30 cellular contexts compared by ENCODE assay signal in genomic region chr20:47549671-47550070, GRCh38. TPM values are rescaled to one million over a fixed set of nuclear protein-coding genes. Genes with fewer than 3 reads are reported as not detected.
DNase-seq lines count a peak whose midpoint lies in the region; ATAC-seq and TF ChIP-seq lines count a peak whose summit lies in the region.
"Had no signal": no experiment of that assay in that cellular context is flagged by ENCODE, and none has a peak within 500 bp of the region (broad histone marks: within the 10 kb centered on the region; RNA-seq: fewer than 3 reads in every experiment).

No MANE protein-coding gene starts in this region.

- H2BK20ac ChIP-seq in H9 (ENCODE audit: low read depth, low read length, poor library complexity, severe bottlenecking) = no peak overlapping the region

- no peak overlapping the region for H3K4me3 Mint-ChIP-seq in MCF 10A (ENCODE audit: unreplicated experiment)
- H3K4me3 Mint-ChIP-seq in chondrocyte (ENCODE audit: unreplicated experiment) = no peak overlapping the region
- no peak overlapping the region for H3K4me3 Mint-ChIP-seq in stimulated activated memory B cell treated with anti-CD40 and anti-IgM and Interleukin-4, amounts not matched to agents 10 μg/mL and 1 μg/mL and 100 μg/mL, for 72 hours
- no peak overlapping the region for H3K4me3 Mint-ChIP-seq in H9
- H3K4me3 Mint-ChIP-seq: activated CD4-positive, alpha-beta memory T cell treated with anti-CD3 and anti-CD28 coated beads, Interleukin-2, amount 10 ng/mL, durations not matched to agents 7 days and 5 days; natural killer cell had no signal

- no peak overlapping the region for H3K27ac ChIP-seq in breast epithelium
- H3K27ac ChIP-seq in PC-9 = 0 out of 2 replicates have a peak overlapping the region, but pooled peaks have one; percentile 15
- no peak overlapping the region for H3K27ac ChIP-seq in H9 (ENCODE audit: insufficient read length, low read depth, low read length)
- H3K27ac ChIP-seq: adrenal gland; BLaER1 treated with 17β-estradiol and CSF1 and Interleukin-3, amounts not matched to agents 10 nM and 100 nM; body of pancreas; dorsolateral prefrontal cortex; heart right ventricle; prostate gland; transverse colon had no signal

- H3K18ac ChIP-seq in H9 (ENCODE audit: insufficient read length, low read depth, low read length) = no peak overlapping the region

- intact Hi-C loops in MCF 10A (cut with micrococcal nuclease) = no loop called here
- intact Hi-C loops in breast epithelium (cut with DNase I; ENCODE audit: low total_unique reads) = no loop called here
- intact Hi-C loops in PC-9 (cut with micrococcal nuclease; ENCODE audit: unreplicated experiment) = loop anchor here (5.0 to 10.0 kb wide), 2 partner anchors 47 to 65 kb away; partner anchors contain the start of gene NCOA3

- peaks cover 13% of the 10 kb centered on the region for H3K36me3 Mint-ChIP-seq in MCF 10A (ENCODE audit: insufficient read depth, unreplicated experiment)
- H3K36me3 Mint-ChIP-seq in chondrocyte (ENCODE audit: low read depth) = no peaks in the 10 kb centered on the region
- H3K36me3 Mint-ChIP-seq in stimulated activated memory B cell treated with anti-CD40 and anti-IgM and Interleukin-4, amounts not matched to agents 10 μg/mL and 1 μg/mL and 100 μg/mL, for 72 hours = peaks cover 47% of the 10 kb centered on the region
- H3K36me3 Mint-ChIP-seq in H9 (ENCODE audit: insufficient read depth in 1 of 3, low read depth in 3 of 3) = peaks cover 3 to 8% (median 4%) of the 10 kb centered on the region in 3 experiments; a peak in 6 of 7 replicates
- H3K36me3 Mint-ChIP-seq: natural killer cell had no signal

- H3K4me2 ChIP-seq in PC-9 (no peak overlapping the region), H9 (ENCODE audit: insufficient read depth, insufficient read length, low read length) (no peak overlapping the region)
- H3K4me2 ChIP-seq: BLaER1 treated with 17β-estradiol and CSF1 and Interleukin-3, amounts not matched to agents 10 nM and 100 nM had no signal

- H3K9me3 Mint-ChIP-seq in MCF 10A (ENCODE audit: unreplicated experiment) = no peaks in the 10 kb centered on the region
- H3K9me3 Mint-ChIP-seq in chondrocyte (ENCODE audit: low read depth) = no peaks in the 10 kb centered on the region
- H3K9me3 Mint-ChIP-seq in stimulated activated memory B cell treated with anti-CD40 and anti-IgM and Interleukin-4, amounts not matched to agents 10 μg/mL and 1 μg/mL and 100 μg/mL, for 72 hours = no peaks in the 10 kb centered on the region
- H3K9me3 Mint-ChIP-seq in H9 = peaks cover 0 to 4% of the 10 kb centered on the region in 2 experiments; a peak in 4 of 5 replicates
- H3K9me3 Mint-ChIP-seq: activated CD4-positive, alpha-beta memory T cell treated with anti-CD3 and anti-CD28 coated beads, Interleukin-2, amount 10 ng/mL, durations not matched to agents 7 days and 5 days; natural killer cell had no signal

- no peak overlapping the region for H3K14ac ChIP-seq in H9 (ENCODE audit: insufficient read depth, low read length)

- no peaks in the 10 kb centered on the region for H3K9me2 ChIP-seq in PC-9 (ENCODE audit: insufficient read depth)

- no peaks in the 10 kb centered on the region for H3K27me3 Mint-ChIP-seq in MCF 10A (ENCODE audit: insufficient read depth, unreplicated experiment)
- no peaks in the 10 kb centered on the region for H3K27me3 Mint-ChIP-seq in chondrocyte (ENCODE audit: low read depth)
- H3K27me3 Mint-ChIP-seq in stimulated activated memory B cell treated with anti-CD40 and anti-IgM and Interleukin-4, amounts not matched to agents 10 μg/mL and 1 μg/mL and 100 μg/mL, for 72 hours = no peaks in the 10 kb centered on the region
- H3K27me3 Mint-ChIP-seq in H9 (ENCODE audit: low read depth) = no peaks in the 10 kb centered on the region
- H3K27me3 Mint-ChIP-seq: activated CD4-positive, alpha-beta memory T cell treated with anti-CD3 and anti-CD28 coated beads, Interleukin-2, amount 10 ng/mL, durations not matched to agents 7 days and 5 days had no signal

- no peak overlapping the region for H4K91ac ChIP-seq in H9 (ENCODE audit: insufficient read length, low read depth, low read length)

- H3F3A ChIP-seq in PC-9 (ENCODE audit: insufficient read depth, low read depth) = peaks cover 54% of the 10 kb centered on the region

- no peak overlapping the region for H3K4ac ChIP-seq in H9 (ENCODE audit: low read depth, low read length)

- H2AK5ac ChIP-seq in H9 (ENCODE audit: insufficient read length, low read length) = no peak overlapping the region

- H3K27ac Mint-ChIP-seq in MCF 10A (ENCODE audit: low read depth, unreplicated experiment) = peak overlapping the region; percentile 19
- peak overlapping the region; percentile 5 for H3K27ac Mint-ChIP-seq in chondrocyte (ENCODE audit: unreplicated experiment)
- peak overlapping the region; percentile 74 for H3K27ac Mint-ChIP-seq in stimulated activated memory B cell treated with anti-CD40 and anti-IgM and Interleukin-4, amounts not matched to agents 10 μg/mL and 1 μg/mL and 100 μg/mL, for 72 hours
- peak overlapping the region in 1 of 3 experiments; percentile 73; a peak in 2 of 7 replicates for H3K27ac Mint-ChIP-seq in H9
- H3K27ac Mint-ChIP-seq: activated CD4-positive, alpha-beta memory T cell treated with anti-CD3 and anti-CD28 coated beads, Interleukin-2, amount 10 ng/mL, durations not matched to agents 7 days and 5 days had no signal

- H3K36me3 ChIP-seq in breast epithelium (no peaks in the 10 kb centered on the region), PC-9 (ENCODE audit: low read depth) (peaks cover 16% of the 10 kb centered on the region)
- H3K36me3 ChIP-seq: adrenal gland, prostate gland, sigmoid colon, transverse colon had no signal

- WGBS in H9 (ENCODE audit: extremely low coverage, insufficient read length, low lambda C conversion rate) = no CpG with 5 or more reads among the region's 3 CpGs

- no TSS peak for BruUV-seq in MCF 10A (replicated peaks; lab: Mats Ljungman, UMichigan)
- BruUV-seq in PC-9 (replicated peaks; lab: Mats Ljungman, UMichigan) = no TSS peak

- H3K9me3 ChIP-seq in breast epithelium (no peaks in the 10 kb centered on the region), PC-9 (ENCODE audit: insufficient read depth, low read depth) (no peaks in the 10 kb centered on the region; the same call in 1 of the 2 replicates), H9 (ENCODE audit: control insufficient read depth, low read depth, low read length) (no peaks in the 10 kb centered on the region)
- H3K9me3 ChIP-seq: adrenal gland, body of pancreas, Caco-2, heart right ventricle, prostate gland, sigmoid colon, transverse colon had no signal

- no peak overlapping the region for H3T11ph ChIP-seq in H9 (ENCODE audit: low read length)

- H4K20me1 ChIP-seq in PC-9 (ENCODE audit: insufficient read depth) = peaks cover 67% of the 10 kb centered on the region
- H4K20me1 ChIP-seq in H9 (ENCODE audit: control insufficient read depth, insufficient read depth, insufficient read length) = no peaks in the 10 kb centered on the region

- no peak overlapping the region for H2BK120ac ChIP-seq in H9 (ENCODE audit: low read depth, low read length, poor library complexity, severe bottlenecking)

- no peak overlapping the region for H2BK5ac ChIP-seq in H9 (ENCODE audit: insufficient read length, low read length)

- CTCF ChIA-PET in MCF 10A (lab: Yijun Ruan, JAX) (interaction anchor here (0.6 to 0.7 kb wide), 2 partner anchors 11 to 64 kb away, joined by 3 read pairs; no protein-coding TSS in a partner anchor), PC-9 (lab: Charles Lee) (no interaction called here)

- peaks cover 5% of the 10 kb centered on the region for H3K79me1 ChIP-seq in H9 (ENCODE audit: insufficient read depth, low read depth, low read length, poor library complexity, severe bottlenecking)

- no peak for TF ChIP-seq POLR2A in breast epithelium (IDR thresholded peaks at IDR 0.05)

- no peaks in the 10 kb centered on the region for H3K27me3 ChIP-seq in breast epithelium
- no peaks in the 10 kb centered on the region for H3K27me3 ChIP-seq in PC-9 (ENCODE audit: insufficient read depth, low read depth)
- H3K27me3 ChIP-seq in H9 (ENCODE audit: insufficient read depth, low read length) = no peaks in the 10 kb centered on the region
- H3K27me3 ChIP-seq: adrenal gland; BLaER1 treated with 17β-estradiol and CSF1 and Interleukin-3, amounts not matched to agents 10 nM and 100 nM; body of pancreas; dorsolateral prefrontal cortex; heart right ventricle; sigmoid colon; transverse colon had no signal

- no peak overlapping the region for H3K56ac ChIP-seq in H9 (ENCODE audit: insufficient read length, low read depth, low read length)

- H3K4me3 ChIP-seq in breast epithelium (no peak overlapping the region), PC-9 (no peak overlapping the region)
- H3K4me3 ChIP-seq: adrenal gland; BLaER1 treated with 17β-estradiol and CSF1 and Interleukin-3, amounts not matched to agents 10 nM and 100 nM; body of pancreas; dorsolateral prefrontal cortex; heart right ventricle; prostate gland; sigmoid colon; transverse colon had no signal

- DNase-seq in MCF 10A (ENCODE audit: unreplicated experiment) = no peak
- no peak for DNase-seq in breast epithelium (ENCODE audit: low spot score in 2 of 2)
- no peak for DNase-seq in PC-9
- DNase-seq in chondrocyte (ENCODE audit: low spot score) = no peak
- DNase-seq in H9 = no peak
- DNase-seq: activated CD4-positive, alpha-beta memory T cell treated with anti-CD3 and anti-CD28 coated beads, Interleukin-2, amount 10 ng/mL, durations not matched to agents 7 days and 5 days; activated effector memory CD4-positive, alpha-beta T cell treated with anti-CD3 and anti-CD28 coated beads, Interleukin-2, amount 50 U/mL, for 16 hours; adrenal gland; body of pancreas; Caco-2; DMS53; dorsolateral prefrontal cortex; foreskin melanocyte; HCEC 1CT; heart right ventricle; midbrain; natural killer cell; NCI-H2029 treated with DMSO at 0.1 percent for 48 hours; NCI-H2227 treated with DMSO at 0.1 percent for 48 hours; NCI-H526 treated with DMSO at 0.1 percent for 48 hours; occipital lobe; Right ventricle myocardium superior; sigmoid colon; stimulated activated CD4-positive, alpha-beta T cell treated with anti-CD3 and anti-CD28 coated beads, Interleukin-12 subunit alpha, Interleukin-12 subunit beta, amount 100 ng/mL, for 4 hours; stimulated activated CD4-positive, alpha-beta T cell treated with anti-CD3 and anti-CD28 coated beads, Interleukin-2, amount 100 ng/mL, for 48 hours; transverse colon had no signal

- no peak overlapping the region for H4K5ac ChIP-seq in H9 (ENCODE audit: insufficient read length, low read depth, low read length)

- H3K9ac ChIP-seq in H9 (ENCODE audit: extremely low read depth, insufficient read length, low read length) = no peak overlapping the region
- H3K9ac ChIP-seq: BLaER1 treated with 17β-estradiol and CSF1 and Interleukin-3, amounts not matched to agents 10 nM and 100 nM had no signal

- no peaks in the 10 kb centered on the region for H3K4me1 ChIP-seq in breast epithelium
- peaks cover 24% of the 10 kb centered on the region for H3K4me1 ChIP-seq in PC-9 (replicated peaks; ENCODE audit: insufficient read depth)
- H3K4me1 ChIP-seq in H9 (ENCODE audit: insufficient read depth, low read length) = peaks cover 2% of the 10 kb centered on the region; the same call in 1 of the 2 replicates
- H3K4me1 ChIP-seq: prostate gland had no signal

- no peak overlapping the region for H2BK15ac ChIP-seq in H9 (ENCODE audit: low read depth, low read length)

- H2AFZ ChIP-seq in PC-9 (no peak overlapping the region), H9 (ENCODE audit: low read length) (no peak overlapping the region)

- TF ChIP-seq CTCF in MCF 10A (IDR thresholded peaks at IDR 0.05; ENCODE audit: unreplicated experiment) (no peak), breast epithelium (IDR thresholded peaks at IDR 0.05) (no peak), PC-9 (conservative IDR thresholded peaks at IDR 0.05) (no peak), chondrocyte (IDR thresholded peaks at IDR 0.05) (no peak), H9 (conservative IDR thresholded peaks at IDR 0.05) (no peak)

- H2BK12ac ChIP-seq in H9 (ENCODE audit: insufficient read length, low read depth, low read length) = no peak overlapping the region

- ATAC-seq in stimulated activated memory B cell treated with anti-CD40 and anti-IgM and Interleukin-4, amounts not matched to agents 10 μg/mL and 1 μg/mL and 100 μg/mL, for 72 hours = no peak
- ATAC-seq in GM21528 (IDR thresholded peaks at IDR 0.05; ENCODE audit: low FRiP score, unreplicated experiment) = no peak
- ATAC-seq: body of pancreas, heart right ventricle, natural killer cell had no signal

- H3K79me2 ChIP-seq in PC-9 (ENCODE audit: low read depth) (peaks cover 88% of the 10 kb centered on the region), H9 (ENCODE audit: insufficient read depth, low read length) (peaks cover 2% of the 10 kb centered on the region; the same call in 1 of the 2 replicates)

- H3K4me1 Mint-ChIP-seq in MCF 10A (ENCODE audit: insufficient read depth, unreplicated experiment) = peaks cover 24% of the 10 kb centered on the region
- H3K4me1 Mint-ChIP-seq in chondrocyte (ENCODE audit: low read depth) = peaks cover 32% of the 10 kb centered on the region
- H3K4me1 Mint-ChIP-seq in stimulated activated memory B cell treated with anti-CD40 and anti-IgM and Interleukin-4, amounts not matched to agents 10 μg/mL and 1 μg/mL and 100 μg/mL, for 72 hours = peaks cover 60% of the 10 kb centered on the region
- peaks cover 19 to 31% of the 10 kb centered on the region in 2 experiments for H3K4me1 Mint-ChIP-seq in H9

- H3K23me2 ChIP-seq in H9 (ENCODE audit: insufficient read length, low read depth, low read length, poor library complexity, severe bottlenecking) = no peaks in the 10 kb centered on the region

- POLR2A ChIA-PET in MCF 10A (lab: Yijun Ruan, JAX) (interaction anchor here (0.6 to 1.2 kb wide), 4 partner anchors 10 to 144 kb away, joined by 3 to 5 read pairs (median 4); no protein-coding TSS in a partner anchor), PC-9 (lab: Charles Lee; ENCODE audit: unreplicated experiment) (interaction anchor here (0.7 kb wide), 1 partner anchor 40 kb away, joined by 5 read pairs; no protein-coding TSS in a partner anchor)

- H3K23ac ChIP-seq in H9 (ENCODE audit: insufficient read length, low read depth, low read length) = no peak overlapping the region

- H4K8ac ChIP-seq in H9 (replicated peaks; ENCODE audit: insufficient read length, low read depth, low read length) = no peak overlapping the region

RNA-seq across cellular contexts. Expression of gene NCOA3, which starts 48.0 kb away (rescaled TPM):
- total RNA-seq in MCF 10A (2022) (61.4 and 68.6 TPM in 2 replicates), breast epithelium (10 to 100 TPM; 40.6 to 57.1 (median 45.1) TPM), PC-9 (2021) (40.3 and 78.0 TPM in 2 replicates), chondrocyte (38.1 to 56.0 TPM (median 45.2 TPM) in 3 replicates), H9 (2021) (22.3 and 23.3 TPM in 2 replicates)
